8 cellular contexts compared by ENCODE assay signal in the genomic region with DNA sequence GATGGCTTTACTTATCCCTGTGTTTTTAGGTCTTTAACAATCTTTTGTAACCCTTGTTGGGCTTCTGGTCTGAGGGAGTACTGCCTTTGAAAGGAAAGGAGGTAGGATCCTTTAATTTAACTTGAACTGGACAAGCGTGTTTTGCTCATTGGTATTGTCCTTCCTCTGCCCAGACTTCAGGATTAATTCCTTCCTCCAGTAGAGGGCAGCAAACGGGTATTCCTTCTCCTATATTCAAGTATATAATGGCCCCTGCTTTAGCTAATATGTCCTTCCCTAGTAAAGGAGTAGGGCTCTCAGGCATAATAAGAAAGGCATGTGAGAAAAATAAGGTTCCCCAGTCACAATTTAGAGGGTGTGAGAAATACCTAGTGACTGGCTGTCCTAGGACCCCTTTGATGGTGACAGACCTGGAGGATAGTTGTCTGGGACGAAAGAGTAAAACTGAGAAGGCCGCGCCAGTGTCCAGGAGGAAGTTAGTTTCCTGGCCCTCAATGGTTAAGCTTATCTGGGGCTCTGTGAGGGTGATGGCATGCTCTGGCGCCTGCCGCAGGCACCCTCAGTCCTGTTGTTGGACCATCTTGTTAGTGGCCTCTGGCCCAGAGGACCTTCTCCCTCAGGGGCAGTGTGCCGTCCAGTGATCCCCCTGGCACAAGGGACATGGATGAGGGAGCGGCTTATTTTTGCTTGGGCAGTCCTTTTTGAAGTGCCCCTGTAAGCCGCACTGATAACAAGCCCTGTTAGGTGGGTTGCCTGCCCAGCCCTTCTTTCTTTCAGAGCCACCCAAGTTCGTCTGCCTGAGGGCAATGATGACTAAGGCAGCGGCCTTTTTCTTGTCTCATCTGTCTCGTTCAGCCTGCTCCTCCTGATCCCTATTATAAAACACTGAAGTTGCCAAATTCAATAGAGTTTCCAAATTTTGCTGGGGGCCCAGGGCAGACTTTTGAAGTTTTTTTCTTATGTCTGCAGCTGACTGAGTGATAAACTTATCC. TPM values are rescaled to one million over a fixed set of nuclear protein-coding genes. Genes with fewer than 3 reads are reported as not detected.
DNase-seq lines count a peak whose midpoint lies in the region; ATAC-seq and TF ChIP-seq lines count a peak whose summit lies in the region.

No MANE protein-coding gene starts in this region.

- H3K9ac ChIP-seq in endocrine pancreas (ENCODE audit: control insufficient read depth, insufficient read depth, low read length), result no peak overlapping the region

- no peak for TF ChIP-seq POLR2A in uterus (IDR thresholded peaks at IDR 0.05)

- no peaks in the 10 kb centered on the region for H3K9me3 ChIP-seq in endocrine pancreas (ENCODE audit: control insufficient read depth, low read length)
- no peaks in the 10 kb centered on the region for H3K9me3 ChIP-seq in uterus

- no peaks in the 10 kb centered on the region for H3K36me3 Mint-ChIP-seq in memory B cell

- H3K27me3 ChIP-seq in endocrine pancreas (ENCODE audit: control insufficient read depth, insufficient read depth, low read length), result no peaks in the 10 kb centered on the region
- no peaks in the 10 kb centered on the region for H3K27me3 ChIP-seq in uterus

- peak; percentile 27 to 54 (median 36) for TF ChIP-seq CTCF in uterus (IDR thresholded peaks at IDR 0.05)

- no peaks in the 10 kb centered on the region for H3K27me3 Mint-ChIP-seq in memory B cell

- H3K4me1 ChIP-seq in endocrine pancreas (ENCODE audit: control insufficient read depth, insufficient read depth, low read length) (no peaks in the 10 kb centered on the region), uterus (no peaks in the 10 kb centered on the region)

- ATAC-seq in memory B cell (ENCODE audit: low read depth) (peak; percentile 56), GM19397 (IDR thresholded peaks at IDR 0.05; ENCODE audit: unreplicated experiment) (no peak)

- intact Hi-C loops in uterus (cut with DNase I; ENCODE audit: low total_unique reads), result no loop called here

- no peak overlapping the region for H3K27ac ChIP-seq in uterus

- H3K4me3 Mint-ChIP-seq in memory B cell, result no peak overlapping the region

- no peaks in the 10 kb centered on the region for H3K9me3 Mint-ChIP-seq in memory B cell

- H3K4me3 ChIP-seq in endocrine pancreas (ENCODE audit: control insufficient read depth, insufficient read depth, low read length) (peak overlapping the region; percentile 10), uterus (no peak overlapping the region)

- no peaks in the 10 kb centered on the region for H3K36me3 ChIP-seq in endocrine pancreas (ENCODE audit: control insufficient read depth, insufficient read depth, low read length)
- H3K36me3 ChIP-seq in uterus, result no peaks in the 10 kb centered on the region

- H3K4me1 Mint-ChIP-seq in memory B cell, result no peaks in the 10 kb centered on the region

- DNase-seq in EL, result peak; percentile 82
- DNase-seq in LoVo (ENCODE audit: low spot score), result peak; percentile 35
- DNase-seq in SKM-1 treated with dmso at 0.1 percent for 144 hours (lab: John Stamatoyannopoulos, UW; ENCODE audit: unreplicated experiment), result peak; percentile 20
- DNase-seq in memory B cell (ENCODE audit: low spot score in 2 of 2), result peak; percentile 30 to 40
- DNase-seq in uterus, result peak in 1 of 2 donors; percentile 51
- no peak for DNase-seq in activated CD8-positive, alpha-beta memory T cell treated with anti-CD3 and anti-CD28 coated beads, Interleukin-2, amount 50 U/mL, for 48 hours

- H3K27ac Mint-ChIP-seq in memory B cell, result no peak overlapping the region

RNA-seq across cellular contexts. Expression of a gene that starts 51.8 kb away (rescaled TPM):
- 1 to 10 TPM; 3.2 to 5.7 (median 4.8) TPM for total RNA-seq in uterus

RNA-seq across cellular contexts. Expression of a gene that starts 52.0 kb away (rescaled TPM):
- total RNA-seq in uterus, result 100 to 1,000 TPM in 1 of 4 donors, 10 to 100 TPM in 3; 12.8 to 107 (median 44.1) TPM

RNA-seq across cellular contexts. Expression of a gene that starts 52.3 kb away (rescaled TPM):
- 100 to 1,000 TPM in 2 of 4 donors, 10 to 100 TPM in 1, 1 to 10 TPM in 1; 4.6 to 362 (median 116) TPM for total RNA-seq in uterus
